In genomic region chr20:47358672-47359532, GRCh38 we compare ENCODE assay signal across 7 cellular contexts. TPM values are rescaled to one million over a fixed set of nuclear protein-coding genes. Genes with fewer than 3 reads are reported as not detected.
DNase-seq lines count a peak whose midpoint lies in the region; ATAC-seq and TF ChIP-seq lines count a peak whose summit lies in the region.

No MANE protein-coding gene starts in this region.

- H3K9me2 ChIP-seq in DOHH2 (replicated peaks; ENCODE audit: control insufficient read depth, low read length) = no peaks in the 10 kb centered on the region

- peaks cover 71% of the 10 kb centered on the region for H3K79me2 ChIP-seq in DOHH2 (ENCODE audit: control insufficient read depth, low read length)

- intact Hi-C loops in mucosa of descending colon (cut with DNase I, micrococcal nuclease) = loop anchor here in 1 of 2 donors (5.0 kb wide), 1 partner anchor 42 kb away; no protein-coding TSS in a partner anchor

- no peak for ATAC-seq in T-helper 17 cell
- ATAC-seq in mucosa of descending colon = peak; percentile 65
- ATAC-seq in GM18511 (IDR thresholded peaks at IDR 0.05; ENCODE audit: unreplicated experiment) = no peak

- H3K27me3 ChIP-seq in DOHH2 (ENCODE audit: control insufficient read depth, low read length) = no peaks in the 10 kb centered on the region

- H3K27ac Mint-ChIP-seq in T-helper 17 cell = peak overlapping the region; percentile 97

- H3K36me3 ChIP-seq in DOHH2 (ENCODE audit: control insufficient read depth, low read length) (peaks cover 20% of the 10 kb centered on the region), mucosa of descending colon (ENCODE audit: low read depth) (no peaks in the 10 kb centered on the region)

- H3K4me1 ChIP-seq in DOHH2 (ENCODE audit: control insufficient read depth, low read length) (peaks cover 68% of the 10 kb centered on the region), mucosa of descending colon (ENCODE audit: low read depth) (peaks cover 78% of the 10 kb centered on the region)

- peak overlapping the region; percentile 92 for H3K4me2 ChIP-seq in DOHH2 (ENCODE audit: low read length)

- H3K27ac ChIP-seq in DOHH2 (ENCODE audit: low read depth, low read length) = peak overlapping the region; percentile 93

- peaks cover 24% of the 10 kb centered on the region for H3F3A ChIP-seq in DOHH2 (ENCODE audit: control insufficient read depth, insufficient read depth)

- peak; percentile 43 for DNase-seq in KG1 (lab: John Stamatoyannopoulos, UW)
- DNase-seq in T-helper 17 cell = no peak
- DNase-seq in epithelial cell of proximal tubule (ENCODE audit: low read depth) = peak; percentile 85
- DNase-seq in mucosa of descending colon = peak; percentile 75 to 93 (median 77)
- DNase-seq in ureter (ENCODE audit: low spot score) = peak; percentile 92

- no peaks in the 10 kb centered on the region for H3K27me3 Mint-ChIP-seq in T-helper 17 cell

- peak overlapping the region; percentile 67 for H3K4me3 ChIP-seq in DOHH2 (ENCODE audit: low read length)
- H3K4me3 ChIP-seq in epithelial cell of proximal tubule (ENCODE audit: low read depth, low read length) = peak overlapping the region; percentile 10
- H3K4me3 ChIP-seq in mucosa of descending colon = no peak overlapping the region

- H3K36me3 Mint-ChIP-seq in T-helper 17 cell (ENCODE audit: low read depth) = no peaks in the 10 kb centered on the region

- no peak overlapping the region for H3K4me3 Mint-ChIP-seq in T-helper 17 cell

- H3K9me3 ChIP-seq in DOHH2 (ENCODE audit: control insufficient read depth, insufficient read depth, low read length) (no peaks in the 10 kb centered on the region), T-helper 17 cell (ENCODE audit: control insufficient read depth, low read length, poor library complexity, severe bottlenecking) (no peaks in the 10 kb centered on the region), mucosa of descending colon (no peaks in the 10 kb centered on the region)

- no peaks in the 10 kb centered on the region for H4K20me1 ChIP-seq in DOHH2 (ENCODE audit: control insufficient read depth, insufficient read depth, low read depth, low read length)

- TF ChIP-seq CTCF in DOHH2 (IDR thresholded peaks at IDR 0.05; ENCODE audit: low read depth, low read length, poor library complexity, severe bottlenecking) (no peak), epithelial cell of proximal tubule (conservative IDR thresholded peaks at IDR 0.05; ENCODE audit: low read depth, low read length) (no peak), mucosa of descending colon (IDR thresholded peaks at IDR 0.05) (no peak)

- H3K4me1 Mint-ChIP-seq in T-helper 17 cell = peaks cover 53% of the 10 kb centered on the region

RNA-seq across cellular contexts. Expression of gene ZMYND8, which starts 2.4 kb away (rescaled TPM):
- total RNA-seq in T-helper 17 cell = 10 to 100 TPM; 42.7 to 50.3 TPM
- total RNA-seq in epithelial cell of proximal tubule = 17.9 and 18.6 TPM in 2 replicates
- 10 to 100 TPM; 62.1 to 64.9 (median 62.1) TPM for total RNA-seq in mucosa of descending colon
- 113 TPM for total RNA-seq in ureter

Comparison
In these comparisons a context has a peak if more than half of its experiments do, and no peak if none do; other contexts are left out.
1. DNase-seq: peak in KG1 (single experiment), epithelial cell of proximal tubule (single experiment), mucosa of descending colon (3 of 3) and ureter (single experiment); none in T-helper 17 cell (0 of 3).